1 cellular context compared by ENCODE assay signal in the genomic region with DNA sequence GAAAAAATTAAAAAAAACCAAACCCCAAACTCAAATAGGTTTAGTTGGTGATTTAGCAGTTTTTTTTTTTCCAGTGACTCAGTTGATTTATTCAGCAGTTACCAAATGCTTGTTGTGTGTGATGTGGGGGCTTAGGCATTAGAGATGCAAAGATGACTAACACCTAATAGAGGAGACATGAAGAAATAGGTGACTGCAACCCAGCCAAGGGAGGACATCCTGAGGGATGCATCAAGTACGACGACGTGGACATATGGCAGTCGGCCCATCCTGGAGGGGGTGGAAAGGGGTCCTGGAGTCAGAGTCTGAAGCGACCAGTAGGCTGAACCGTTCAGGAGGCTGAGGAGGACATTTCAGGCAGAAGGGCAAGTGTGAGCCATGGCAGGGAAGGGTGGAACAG.
TF ChIP-seq lines count a peak whose summit lies in the region.

No MANE protein-coding gene starts in this region.

TF ChIP-seq in SK-N-SH treated with all-trans-retinoic acid at 6 μM for 48 hours, 23 proteins besides CTCF, POLR2A, EP300 and RAD21 (continued from another document):
- no peak for TF ChIP-seq PATZ1 (CRISPR knock-in tag; IDR thresholded peaks at IDR 0.05; ENCODE audit: borderline replicate concordance)
- no peak for TF ChIP-seq SNAI2 (CRISPR knock-in tag; IDR thresholded peaks at IDR 0.05)
- no peak for TF ChIP-seq ZNF565 (CRISPR knock-in tag; conservative IDR thresholded peaks at IDR 0.05; ENCODE audit: low read depth)
- no peak for TF ChIP-seq BACH2 (CRISPR knock-in tag; IDR thresholded peaks at IDR 0.05; ENCODE audit: borderline replicate concordance)
- TF ChIP-seq ZNF8 (CRISPR knock-in tag; IDR thresholded peaks at IDR 0.05): no peak
- no peak for TF ChIP-seq GLIS3 (CRISPR knock-in tag; IDR thresholded peaks at IDR 0.05)
- TF ChIP-seq TOX (CRISPR knock-in tag; IDR thresholded peaks at IDR 0.05; ENCODE audit: borderline replicate concordance): no peak
- no peak for TF ChIP-seq CSDC2 (CRISPR knock-in tag; IDR thresholded peaks at IDR 0.05)
